Comparison of ENCODE assay signal across 1 cellular context in genomic region chr1:109383850-109384249, GRCh38.
TF ChIP-seq lines count a peak whose summit lies in the region.

No MANE protein-coding gene starts in this region.

TF ChIP-seq in H1, 55 proteins besides CTCF, POLR2A, EP300 and RAD21:
- TF ChIP-seq HDAC6 (IDR thresholded peaks at IDR 0.05; ENCODE audit: low read depth, low read length) (no peak), BRCA1 (IDR thresholded peaks at IDR 0.05; ENCODE audit: low read depth, low read length) (no peak), CREB1 (IDR thresholded peaks at IDR 0.05) (no peak), EZH2 (IDR thresholded peaks at IDR 0.05; ENCODE audit: low read depth, low read length, severe bottlenecking) (no peak), SUZ12 (IDR thresholded peaks at IDR 0.05; ENCODE audit: low read length) (no peak)
